ENCODE assay signal across 36 cellular contexts in genomic region chr5:22719842-22720241, GRCh38.
"Had no signal": no experiment of that assay in that cellular context is flagged by ENCODE, and none has a peak within 500 bp of the region (broad histone marks: within the 10 kb centered on the region; RNA-seq: fewer than 3 reads in every experiment).

No MANE protein-coding gene starts in this region.

- FAIRE-seq: astrocyte, colon, TTC549 had no signal

- H3K36me3 ChIP-seq: adrenal gland, brain microvascular endothelial cell, breast epithelium, WERI-Rb-1 had no signal

- H3K9me3 ChIP-seq: adrenal gland, body of pancreas had no signal

- DNase-seq: activated CD4-positive, alpha-beta memory T cell treated with anti-CD3 and anti-CD28 coated beads, Interleukin-2, amount 10 ng/mL, durations not matched to agents 7 days and 5 days; activated CD4-positive, alpha-beta T cell treated with anti-CD3 and anti-CD28 coated beads for 1 hour; activated CD4-positive, alpha-beta T cell treated with anti-CD3 and anti-CD28 coated beads for 36 hours; activated CD4-positive, alpha-beta T cell treated with anti-CD3 and anti-CD28 coated beads for 48 hours; activated CD4-positive, alpha-beta T cell treated with anti-CD3 and anti-CD28 coated beads, Interleukin-2, amount 10 ng/mL, durations not matched to agents 7 days and 5 days; activated CD4-positive, alpha-beta T cell treated with anti-CD3 and anti-CD28 coated beads, Interleukin-2, amount 50 U/mL, for 48 hours; activated CD4-positive, CD25-positive, alpha-beta regulatory T cell; activated CD8-positive, alpha-beta memory T cell treated with anti-CD3 and anti-CD28 coated beads for 24 hours; activated CD8-positive, alpha-beta memory T cell treated with anti-CD3 and anti-CD28 coated beads, Interleukin-2, amount 10 ng/mL, durations not matched to agents 7 days and 5 days; activated CD8-positive, alpha-beta memory T cell treated with anti-CD3 and anti-CD28 coated beads, Interleukin-2, amount 50 U/mL, for 48 hours; activated CD8-positive, alpha-beta T cell treated with anti-CD3 and anti-CD28 coated beads, Interleukin-2, amount 10 ng/mL, durations not matched to agents 7 days and 5 days; activated effector memory CD4-positive, alpha-beta T cell treated with anti-CD3 and anti-CD28 coated beads, Interleukin-2, amount 50 U/mL, for 16 hours; activated gamma-delta T cell treated with Interleukin-2 at 50 U/mL for 16 hours; activated naive CD4-positive, alpha-beta T cell; activated naive CD4-positive, alpha-beta T cell treated with anti-CD3 and anti-CD28 coated beads for 36 hours; activated naive CD4-positive, alpha-beta T cell treated with anti-CD3 and anti-CD28 coated beads, Interleukin-2, amount 50 U/mL, for 16 hours; activated naive CD8-positive, alpha-beta T cell treated with anti-CD3 and anti-CD28 coated beads for 36 hours; activated T-cell treated with anti-CD3 and anti-CD28 coated beads, Interleukin-2, amount 50 U/mL, for 24 hours; activated T-cell treated with anti-CD3 and anti-CD28 coated beads, Interleukin-2, amount 50 U/mL, for 72 hours; adrenal gland; amniotic stem cell; aorta; body of pancreas; brain microvascular endothelial cell; central memory CD4-positive, alpha-beta T cell; T-helper 2 cell; T-helper 9 cell; WERI-Rb-1 had no signal

- H3K4me3 ChIP-seq: adrenal gland, body of pancreas, breast epithelium had no signal

- H3K27ac ChIP-seq: adrenal gland, body of pancreas, brain microvascular endothelial cell, breast epithelium, WERI-Rb-1 had no signal

- H3K4me1 ChIP-seq: adrenal gland, body of pancreas, breast epithelium had no signal

- ATAC-seq: activated CD4-positive, alpha-beta T cell treated with anti-CD3 and anti-CD28 coated beads for 36 hours; activated CD4-positive, CD25-positive, alpha-beta regulatory T cell treated with anti-CD3 and anti-CD28 coated beads, Interleukin-2, amount 50 U/mL, for 24 hours; activated CD8-positive, alpha-beta memory T cell treated with anti-CD3 and anti-CD28 coated beads, Interleukin-2, amount 10 ng/mL, durations not matched to agents 7 days and 5 days; activated CD8-positive, alpha-beta T cell treated with anti-CD3 and anti-CD28 coated beads, Interleukin-2, amount 10 ng/mL, durations not matched to agents 7 days and 5 days; activated naive CD4-positive, alpha-beta T cell treated with anti-CD3 and anti-CD28 coated beads, Interleukin-2, amount 50 U/mL, for 72 hours; activated T-cell treated with anti-CD3 and anti-CD28 coated beads, Interleukin-2, amount 50 U/mL, for 72 hours; activated T-helper 17 cell treated with anti-CD3 and anti-CD28 coated beads, Interleukin-2, amount 50 U/mL, for 72 hours; body of pancreas; WTC11 had no signal

- H3K27me3 ChIP-seq: adrenal gland, body of pancreas, brain microvascular endothelial cell, breast epithelium had no signal
